Comparison of ENCODE assay signal across 21 cellular contexts in genomic region chr5:124783285-124783684, GRCh38. TPM values are rescaled to one million over a fixed set of nuclear protein-coding genes. Genes with fewer than 3 reads are reported as not detected.
"Had no signal": no experiment of that assay in that cellular context is flagged by ENCODE, and none has a peak within 500 bp of the region (broad histone marks: within the 10 kb centered on the region; RNA-seq: fewer than 3 reads in every experiment).

No MANE protein-coding gene starts in this region.

- H3K36me3 ChIP-seq: cardiac muscle cell, esophagus squamous epithelium, spleen, thyroid gland had no signal

- H3K27ac Mint-ChIP-seq: activated CD4-positive, alpha-beta memory T cell treated with anti-CD3 and anti-CD28 coated beads for 36 hours; activated naive CD8-positive, alpha-beta T cell; activated T-helper 1 cell treated with anti-CD3 and anti-CD28 coated beads, Interleukin-12 subunit alpha, Interleukin-12 subunit beta, Interleukin-2, Interleukin-4 antibody, amounts not matched to agents 30 ng/mL and 10 ng/mL and 1 ng/mL, durations not matched to agents 14 hours and 24 hours and 36 hours; effector memory CD8-positive, alpha-beta T cell; immature natural killer cell; nephron; WTC11 had no signal

- H3K27me3 Mint-ChIP-seq: activated CD4-positive, alpha-beta memory T cell treated with anti-CD3 and anti-CD28 coated beads for 36 hours; activated naive CD8-positive, alpha-beta T cell; effector memory CD8-positive, alpha-beta T cell had no signal

- H3K4me1 Mint-ChIP-seq: immature natural killer cell, nephron, WTC11 had no signal

- H3K79me2 ChIP-seq: parathyroid adenoma had no signal

- H3K4me3 ChIP-seq: cardiac muscle cell, esophagus squamous epithelium, spleen, thyroid gland had no signal

- FAIRE-seq: TTC549 had no signal

- H3K4me3 Mint-ChIP-seq: activated CD4-positive, alpha-beta memory T cell treated with anti-CD3 and anti-CD28 coated beads for 36 hours; activated naive CD8-positive, alpha-beta T cell; activated T-helper 1 cell treated with anti-CD3 and anti-CD28 coated beads, Interleukin-12 subunit alpha, Interleukin-12 subunit beta, Interleukin-2, Interleukin-4 antibody, amounts not matched to agents 30 ng/mL and 10 ng/mL and 1 ng/mL, durations not matched to agents 14 hours and 24 hours and 36 hours; effector memory CD8-positive, alpha-beta T cell; immature natural killer cell; nephron; WTC11 had no signal

- ATAC-seq: effector memory CD8-positive, alpha-beta T cell; WTC11 had no signal

- H3K27ac ChIP-seq: cardiac muscle cell, esophagus squamous epithelium, parathyroid adenoma, thyroid gland had no signal

- H3K9ac ChIP-seq: parathyroid adenoma had no signal

- H3K4me1 ChIP-seq: esophagus squamous epithelium, parathyroid adenoma, spleen, thyroid gland had no signal

- H3K27me3 ChIP-seq: cardiac muscle cell, esophagus squamous epithelium, spleen, thyroid gland had no signal

- H3K9me3 ChIP-seq: esophagus squamous epithelium, thyroid gland had no signal

- DNase-seq: activated CD4-positive, alpha-beta memory T cell treated with anti-CD3 and anti-CD28 coated beads for 36 hours; activated CD4-positive, alpha-beta T cell treated with anti-CD3 and anti-CD28 coated beads for 4 hours; activated gamma-delta T cell treated with Interleukin-2 at 50 U/mL for 16 hours; activated T-cell treated with anti-CD3 and anti-CD28 coated beads for 4 hours; amniotic stem cell; dermis blood vessel endothelial cell; effector memory CD8-positive, alpha-beta T cell; esophagus squamous epithelium; immature natural killer cell; spleen; stimulated activated CD4-positive, alpha-beta T cell treated with anti-CD3 and anti-CD28 coated beads, Interleukin-4, amount 100 ng/mL, for 4 hours; stimulated activated naive CD4-positive, alpha-beta T cell treated with Interleukin-2 at 50 U/mL for 16 hours; thyroid gland had no signal

- H3K36me3 Mint-ChIP-seq: activated CD4-positive, alpha-beta memory T cell treated with anti-CD3 and anti-CD28 coated beads for 36 hours; activated naive CD8-positive, alpha-beta T cell; immature natural killer cell had no signal

- H2AFZ ChIP-seq: parathyroid adenoma had no signal

RNA-seq across cellular contexts. Expression of gene ZNF608, which starts 36.8 kb away (rescaled TPM):
- total RNA-seq: activated CD4-positive, alpha-beta memory T cell treated with anti-CD3 and anti-CD28 coated beads for 36 hours; activated T-helper 1 cell treated with anti-CD3 and anti-CD28 coated beads, Interleukin-12 subunit alpha, Interleukin-12 subunit beta, Interleukin-2, Interleukin-4 antibody, amounts not matched to agents 30 ng/mL and 10 ng/mL and 1 ng/mL, durations not matched to agents 14 hours and 24 hours and 36 hours; T-helper 2 cell treated with Interferon-gamma antibody and Interleukin-4, amounts not matched to agents 100 ng/mL and 5 ng/mL, for 36 hours had no signal
- polyA plus RNA-seq: immature natural killer cell had no signal
